ENCODE assay signal across 1 cellular context in the genomic region with DNA sequence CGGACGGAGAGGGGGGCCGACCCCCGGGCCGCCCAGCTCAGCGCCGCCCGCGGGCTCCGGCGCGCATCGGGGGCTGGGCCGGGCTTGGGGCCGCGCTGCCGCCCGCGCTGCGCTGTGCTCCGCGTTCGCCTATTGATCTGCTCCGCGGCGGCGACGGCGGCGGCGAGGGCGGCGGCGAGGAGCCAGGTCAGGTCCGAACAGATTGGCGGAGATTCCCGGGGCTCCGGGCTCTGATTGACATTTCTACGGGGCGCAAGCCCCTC.
TF ChIP-seq lines count a peak whose summit lies in the region.

No MANE protein-coding gene starts in this region.

TF ChIP-seq in H1, 55 proteins besides CTCF, POLR2A, EP300 and RAD21:
- TF ChIP-seq RBBP5 (IDR thresholded peaks at IDR 0.05; ENCODE audit: borderline replicate concordance, low read depth, low read length) (0 out of 2 replicates have a peak, but pooled peaks have one; percentile 29), KDM4A (IDR thresholded peaks at IDR 0.05; ENCODE audit: low read depth, low read length, severe bottlenecking) (peak; percentile 31), CREB1 (IDR thresholded peaks at IDR 0.05) (no peak)
